In genomic region chr4:159541143-159541542, GRCh38 we compare ENCODE assay signal across 34 cellular contexts.
"Had no signal": no experiment of that assay in that cellular context is flagged by ENCODE, and none has a peak within 500 bp of the region (broad histone marks: within the 10 kb centered on the region; RNA-seq: fewer than 3 reads in every experiment).

No MANE protein-coding gene starts in this region.

- ATAC-seq: activated CD8-positive, alpha-beta T cell treated with anti-CD3 and anti-CD28 coated beads for 36 hours; Right ventricle myocardium inferior had no signal

- H3K27ac Mint-ChIP-seq: activated CD8-positive, alpha-beta T cell treated with anti-CD3 and anti-CD28 coated beads for 36 hours; activated naive CD4-positive, alpha-beta T cell treated with anti-CD3 and anti-CD28 coated beads, Interleukin-2, amount 50 U/mL, for 24 hours; activated T-cell treated with anti-CD3 and anti-CD28 coated beads, Interleukin-2, amount 50 U/mL, for 24 hours; activated T-helper 2 cell treated with anti-CD3 and anti-CD28 coated beads, Interferon-gamma antibody, Interleukin-2, Interleukin-4, amounts not matched to agents 10 μg/mL and 5 μg/mL and 100 μg/mL, durations not matched to agents 14 hours and 24 hours and 36 hours had no signal

- H3K4me1 ChIP-seq: breast epithelium had no signal

- H3K4me3 ChIP-seq: adrenal gland, body of pancreas, breast epithelium, PC-9 had no signal

- H2AFZ ChIP-seq: PC-9 had no signal

- H3K4me2 ChIP-seq: KMS-11, PC-9 had no signal

- DNase-seq: activated CD4-positive, alpha-beta T cell treated with anti-CD3 and anti-CD28 coated beads for 1 hour; activated CD4-positive, alpha-beta T cell treated with anti-CD3 and anti-CD28 coated beads for 48 hours; activated CD4-positive, CD25-positive, alpha-beta regulatory T cell; activated CD8-positive, alpha-beta T cell treated with anti-CD3 and anti-CD28 coated beads for 36 hours; activated gamma-delta T cell; activated naive CD4-positive, alpha-beta T cell treated with Interleukin-2 at 50 U/mL for 16 hours; activated T-cell treated with anti-CD3 and anti-CD28 coated beads, Interleukin-2, amount 50 U/mL, for 24 hours; body of pancreas; cerebellar nuclear complex; NCI-H1048; NCI-H1105 treated with DMSO at 0.1 percent for 48 hours; NCI-H1436; NCI-H1694; NCI-H1930; NCI-H2081 treated with DMSO at 0.1 percent for 48 hours; NCI-H2171; NCI-H510A; NCI-H526; NCI-H748 treated with DMSO at 0.1 percent for 48 hours; PC-9; SIG-M5; SW 1271; T-helper 1 cell; T1000; WERI-Rb-1 had no signal

- FAIRE-seq: astrocyte, RCC 7860 had no signal

- H3K27me3 ChIP-seq: adrenal gland, body of pancreas, breast epithelium had no signal

- H3K9ac ChIP-seq: KMS-11 had no signal

- H3K27ac ChIP-seq: body of pancreas, breast epithelium, KMS-11, PC-9, RWPE1, WERI-Rb-1 had no signal

- H3K9me3 ChIP-seq: body of pancreas had no signal

- H3K36me3 ChIP-seq: adrenal gland, breast epithelium, WERI-Rb-1 had no signal
